Comparison of ENCODE assay signal across 30 cellular contexts in the genomic region with DNA sequence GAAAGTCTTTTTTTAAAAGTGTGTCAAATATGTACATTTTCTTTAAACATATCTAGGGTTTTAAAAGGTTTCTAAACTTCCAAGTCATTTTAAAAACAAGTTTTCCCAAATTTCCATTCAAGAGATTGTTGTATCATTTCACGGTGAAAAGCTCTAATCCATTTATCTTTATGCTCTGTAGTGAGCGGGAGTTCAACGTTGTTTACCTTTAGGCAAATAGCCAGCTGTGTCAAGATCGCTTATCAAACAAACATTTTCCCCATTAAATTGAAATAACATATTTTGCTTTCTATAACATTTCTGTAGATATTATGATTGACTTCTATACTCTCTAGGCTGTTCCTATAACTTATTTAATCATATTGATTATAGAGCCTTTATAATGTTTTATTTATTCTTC.
"Had no signal": no experiment of that assay in that cellular context is flagged by ENCODE, and none has a peak within 500 bp of the region (broad histone marks: within the 10 kb centered on the region; RNA-seq: fewer than 3 reads in every experiment).

No MANE protein-coding gene starts in this region.

- H3K4me1 ChIP-seq: esophagus muscularis mucosa, foreskin keratinocyte, gastrocnemius medialis had no signal

- H3K4me3 Mint-ChIP-seq: activated CD8-positive, alpha-beta T cell treated with anti-CD3 and anti-CD28 coated beads for 36 hours; activated naive CD8-positive, alpha-beta T cell; activated T-cell treated with anti-CD3 and anti-CD28 coated beads, Interleukin-2, amount 50 U/mL, for 4 hours; activated T-helper 17 cell treated with anti-CD3 and anti-CD28 coated beads, Interleukin-2, amount 50 U/mL, for 72 hours; central memory CD8-positive, alpha-beta T cell; effector memory CD8-positive, alpha-beta T cell; WTC11 had no signal

- DNase-seq: activated CD4-positive, alpha-beta T cell treated with anti-CD3 and anti-CD28 coated beads for 1 hour; activated CD4-positive, alpha-beta T cell treated with anti-CD3 and anti-CD28 coated beads for 48 hours; activated CD4-positive, alpha-beta T cell treated with anti-CD3 and anti-CD28 coated beads, Interleukin-2, amount 50 U/mL, for 1 hour; activated CD4-positive, alpha-beta T cell treated with anti-CD3 and anti-CD28 coated beads, Interleukin-2, amount 50 U/mL, for 48 hours; activated CD8-positive, alpha-beta memory T cell treated with anti-CD3 and anti-CD28 coated beads for 24 hours; activated CD8-positive, alpha-beta T cell treated with anti-CD3 and anti-CD28 coated beads for 36 hours; activated effector memory CD4-positive, alpha-beta T cell treated with Interleukin-2 at 50 U/mL for 16 hours; activated gamma-delta T cell treated with Interleukin-2 at 50 U/mL for 16 hours; activated naive CD4-positive, alpha-beta T cell treated with anti-CD3 and anti-CD28 coated beads, Interleukin-2, amount 50 U/mL, for 16 hours; activated naive CD4-positive, alpha-beta T cell treated with Interleukin-2 at 50 U/mL for 16 hours; activated T-cell treated with anti-CD3 and anti-CD28 coated beads, Interleukin-2, amount 50 U/mL, for 4 hours; amniotic stem cell; anterior cingulate cortex; brain microvascular endothelial cell; cortex of kidney; dermis blood vessel endothelial cell; effector CD4-positive, alpha-beta T cell; effector memory CD8-positive, alpha-beta T cell; foreskin keratinocyte; gastrocnemius medialis; glutamatergic neuron; heart left ventricle; T-helper 2 cell had no signal

- H3K27me3 ChIP-seq: gastrocnemius medialis had no signal

- H3K4me1 Mint-ChIP-seq: activated T-helper 17 cell treated with anti-CD3 and anti-CD28 coated beads, Interleukin-2, amount 50 U/mL, for 72 hours; central memory CD8-positive, alpha-beta T cell; WTC11 had no signal

- H3K27ac Mint-ChIP-seq: activated CD8-positive, alpha-beta T cell treated with anti-CD3 and anti-CD28 coated beads for 36 hours; activated naive CD8-positive, alpha-beta T cell; activated T-helper 17 cell treated with anti-CD3 and anti-CD28 coated beads, Interleukin-2, amount 50 U/mL, for 72 hours; effector memory CD8-positive, alpha-beta T cell; WTC11 had no signal

- FAIRE-seq: astrocyte, bronchial epithelial cell had no signal

- H3K9me3 Mint-ChIP-seq: activated CD8-positive, alpha-beta T cell treated with anti-CD3 and anti-CD28 coated beads for 36 hours; activated T-cell treated with anti-CD3 and anti-CD28 coated beads, Interleukin-2, amount 50 U/mL, for 4 hours; activated T-helper 17 cell treated with anti-CD3 and anti-CD28 coated beads, Interleukin-2, amount 50 U/mL, for 72 hours; central memory CD8-positive, alpha-beta T cell; effector memory CD8-positive, alpha-beta T cell; WTC11 had no signal

- H3K27me3 Mint-ChIP-seq: activated T-helper 17 cell treated with anti-CD3 and anti-CD28 coated beads, Interleukin-2, amount 50 U/mL, for 72 hours had no signal

- H3K36me3 Mint-ChIP-seq: activated naive CD8-positive, alpha-beta T cell; WTC11 had no signal

- ATAC-seq: activated CD8-positive, alpha-beta T cell treated with anti-CD3 and anti-CD28 coated beads for 36 hours; activated T-cell treated with anti-CD3 and anti-CD28 coated beads, Interleukin-2, amount 50 U/mL, for 4 hours; activated T-helper 17 cell treated with anti-CD3 and anti-CD28 coated beads, Interleukin-2, amount 50 U/mL, for 72 hours; effector memory CD8-positive, alpha-beta T cell; foreskin keratinocyte; gastrocnemius medialis; heart left ventricle; WTC11 had no signal

- H3K36me3 ChIP-seq: brain microvascular endothelial cell, esophagus muscularis mucosa, gastrocnemius medialis, heart left ventricle had no signal

- H3K4me3 ChIP-seq: esophagus muscularis mucosa, gastrocnemius medialis, heart left ventricle had no signal

- H3K27ac ChIP-seq: brain microvascular endothelial cell, esophagus muscularis mucosa, foreskin keratinocyte, gastrocnemius medialis, heart left ventricle had no signal

- H3K9me3 ChIP-seq: esophagus muscularis mucosa, gastrocnemius medialis, heart left ventricle had no signal
